ENCODE assay signal across 15 cellular contexts in the genomic region with DNA sequence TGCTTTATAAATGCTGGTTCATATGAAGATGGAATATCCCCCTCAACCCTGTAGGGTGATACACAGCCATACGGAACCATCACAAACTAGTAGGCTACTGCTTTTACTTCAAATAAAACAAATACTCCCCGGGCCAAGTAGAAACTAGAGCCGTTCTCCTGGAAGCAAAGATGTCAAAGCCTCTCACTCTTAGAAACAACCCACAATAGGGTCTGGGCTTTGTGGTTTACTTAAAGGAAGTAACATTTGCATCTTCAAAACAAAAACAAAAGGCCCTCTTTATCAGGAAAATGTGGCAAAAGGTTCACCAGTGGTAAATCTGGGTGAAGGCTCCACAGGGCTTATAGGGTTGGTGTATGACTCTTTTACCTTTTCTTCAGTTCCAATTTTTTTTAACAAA. TPM values are rescaled to one million over a fixed set of nuclear protein-coding genes. Genes with fewer than 3 reads are reported as not detected.
DNase-seq lines count a peak whose midpoint lies in the region; ATAC-seq and TF ChIP-seq lines count a peak whose summit lies in the region.
"Had no signal": no experiment of that assay in that cellular context is flagged by ENCODE, and none has a peak within 500 bp of the region (broad histone marks: within the 10 kb centered on the region; RNA-seq: fewer than 3 reads in every experiment).

No MANE protein-coding gene starts in this region.

- H2AFZ ChIP-seq in PC-3 (ENCODE audit: low read length), result no peak overlapping the region

- ATAC-seq in PC-3, result no peak
- no peak for ATAC-seq in stimulated activated effector memory CD8-positive, alpha-beta T cell treated with anti-CD3 and anti-CD28 coated beads, Interleukin-12 subunit alpha, Interleukin-12 subunit beta, amount 100 ng/mL, for 72 hours

- CTCF ChIA-PET in activated CD4-positive, alpha-beta memory T cell treated with anti-CD3 and anti-CD28 coated beads for 36 hours (lab: Charles Lee), result interaction anchor here (0.9 to 2.3 kb wide), 9 partner anchors 9 to 286 kb away, joined by 3 to 10 read pairs (median 4); no protein-coding TSS in a partner anchor
- CTCF ChIA-PET in activated CD4-positive, alpha-beta memory T cell treated with anti-CD3 and anti-CD28 coated beads, Interleukin-2, amount 10 ng/mL, durations not matched to agents 7 days and 5 days (lab: Charles Lee), result interaction anchor here (1.9 kb wide), 1 partner anchor 286 kb away, joined by 14 read pairs; no protein-coding TSS in a partner anchor
- CTCF ChIA-PET in PC-3 (lab: Charles Lee), result interaction anchor here (0.7 to 1.6 kb wide), 5 partner anchors 11 to 412 kb away, joined by 3 to 19 read pairs (median 12); no protein-coding TSS in a partner anchor

- peaks cover 23% of the 10 kb centered on the region; the same call in 1 of the 2 replicates for H3K79me2 ChIP-seq in PC-3 (ENCODE audit: low read length)

- no peaks in the 10 kb centered on the region for H3F3A ChIP-seq in PC-3 (ENCODE audit: low read length, unreplicated experiment)

- H3K36me3 ChIP-seq in PC-3 (ENCODE audit: low read depth, low read length), result no peaks in the 10 kb centered on the region
- H3K36me3 ChIP-seq: SJCRH30 had no signal

- no peaks in the 10 kb centered on the region for H3K9me2 ChIP-seq in PC-3 (replicated peaks; ENCODE audit: low read length)

- no peak overlapping the region for H3K4me3 ChIP-seq in PC-3 (ENCODE audit: low read length)
- H3K4me3 ChIP-seq: SJCRH30 had no signal

- no TSS peak for BruUV-seq in PC-3 (replicated peaks; lab: Mats Ljungman, UMichigan)

- H3K27ac Mint-ChIP-seq in activated CD4-positive, alpha-beta memory T cell treated with anti-CD3 and anti-CD28 coated beads for 36 hours, result peak overlapping the region; percentile 40
- H3K27ac Mint-ChIP-seq in activated CD4-positive, alpha-beta memory T cell treated with anti-CD3 and anti-CD28 coated beads, Interleukin-2, amount 10 ng/mL, durations not matched to agents 7 days and 5 days, result no peak overlapping the region
- H3K27ac Mint-ChIP-seq in stimulated activated effector memory CD8-positive, alpha-beta T cell treated with anti-CD3 and anti-CD28 coated beads, Interleukin-12 subunit alpha, Interleukin-12 subunit beta, amount 100 ng/mL, for 72 hours, result peak overlapping the region; percentile 83
- H3K27ac Mint-ChIP-seq in type B pancreatic cell, result no peak overlapping the region

- TF ChIP-seq CTCF in PC-3 (conservative IDR thresholded peaks at IDR 0.05; ENCODE audit: low read depth, low read length), result no peak
- TF ChIP-seq CTCF in type B pancreatic cell (conservative IDR thresholded peaks at IDR 0.05), result no peak

- intact Hi-C loops in activated CD4-positive, alpha-beta memory T cell treated with anti-CD3 and anti-CD28 coated beads for 36 hours (cut with micrococcal nuclease), result no loop called here
- intact Hi-C loops in PC-3 (cut with micrococcal nuclease), result loop anchor here (2.0 kb wide), 2 partner anchors 56 to 160 kb away; no protein-coding TSS in a partner anchor

- H3K27ac ChIP-seq in PC-3 (ENCODE audit: low read length), result peak overlapping the region; percentile 88
- H3K27ac ChIP-seq: SJCRH30 had no signal

- no peaks in the 10 kb centered on the region for H4K20me1 ChIP-seq in PC-3 (ENCODE audit: low read length)

- H3K36me3 Mint-ChIP-seq in activated CD4-positive, alpha-beta memory T cell treated with anti-CD3 and anti-CD28 coated beads for 36 hours, result peaks cover 2% of the 10 kb centered on the region
- H3K36me3 Mint-ChIP-seq in activated CD4-positive, alpha-beta memory T cell treated with anti-CD3 and anti-CD28 coated beads, Interleukin-2, amount 10 ng/mL, durations not matched to agents 7 days and 5 days (ENCODE audit: low read depth), result no peaks in the 10 kb centered on the region
- H3K36me3 Mint-ChIP-seq in stimulated activated effector memory CD8-positive, alpha-beta T cell treated with anti-CD3 and anti-CD28 coated beads, Interleukin-12 subunit alpha, Interleukin-12 subunit beta, amount 100 ng/mL, for 72 hours, result no peaks in the 10 kb centered on the region
- no peaks in the 10 kb centered on the region for H3K36me3 Mint-ChIP-seq in type B pancreatic cell

- peaks cover 26% of the 10 kb centered on the region for H3K4me1 Mint-ChIP-seq in activated CD4-positive, alpha-beta memory T cell treated with anti-CD3 and anti-CD28 coated beads for 36 hours (ENCODE audit: low read depth)
- peaks cover 15% of the 10 kb centered on the region for H3K4me1 Mint-ChIP-seq in activated CD4-positive, alpha-beta memory T cell treated with anti-CD3 and anti-CD28 coated beads, Interleukin-2, amount 10 ng/mL, durations not matched to agents 7 days and 5 days
- H3K4me1 Mint-ChIP-seq in stimulated activated effector memory CD8-positive, alpha-beta T cell treated with anti-CD3 and anti-CD28 coated beads, Interleukin-12 subunit alpha, Interleukin-12 subunit beta, amount 100 ng/mL, for 72 hours, result peaks cover 27% of the 10 kb centered on the region
- peaks cover 13% of the 10 kb centered on the region for H3K4me1 Mint-ChIP-seq in type B pancreatic cell (ENCODE audit: unreplicated experiment)

- no peak overlapping the region for H3K4me3 Mint-ChIP-seq in activated CD4-positive, alpha-beta memory T cell treated with anti-CD3 and anti-CD28 coated beads for 36 hours
- H3K4me3 Mint-ChIP-seq in activated CD4-positive, alpha-beta memory T cell treated with anti-CD3 and anti-CD28 coated beads, Interleukin-2, amount 10 ng/mL, durations not matched to agents 7 days and 5 days, result no peak overlapping the region
- H3K4me3 Mint-ChIP-seq in stimulated activated effector memory CD8-positive, alpha-beta T cell treated with anti-CD3 and anti-CD28 coated beads, Interleukin-12 subunit alpha, Interleukin-12 subunit beta, amount 100 ng/mL, for 72 hours, result no peak overlapping the region
- no peak overlapping the region for H3K4me3 Mint-ChIP-seq in type B pancreatic cell

- H3K27me3 ChIP-seq in PC-3 (ENCODE audit: low read length), result no peaks in the 10 kb centered on the region
- H3K27me3 ChIP-seq: SJCRH30 had no signal

- no peak for DNase-seq in activated CD4-positive, alpha-beta memory T cell treated with anti-CD3 and anti-CD28 coated beads for 36 hours
- no peak for DNase-seq in activated CD4-positive, alpha-beta memory T cell treated with anti-CD3 and anti-CD28 coated beads, Interleukin-2, amount 10 ng/mL, durations not matched to agents 7 days and 5 days
- DNase-seq in PC-3 (no peak), foreskin melanocyte (peak; percentile 12), DMS53 (lab: John Stamatoyannopoulos, UW) (no peak), RKO (ENCODE audit: low spot score) (no peak), type B pancreatic cell (ENCODE audit: extremely low spot score, unreplicated experiment) (no peak)
- DNase-seq in stimulated activated effector memory CD8-positive, alpha-beta T cell treated with anti-CD3 and anti-CD28 coated beads, Interleukin-12 subunit alpha, Interleukin-12 subunit beta, amount 100 ng/mL, for 72 hours (ENCODE audit: low spot score in 2 of 2), result no peak
- DNase-seq: 8988T, DMS79, Karpas-422, NCI-H2029 treated with DMSO at 0.1 percent for 48 hours, NCI-H510A treated with DMSO at 0.1 percent for 48 hours, RPMI8226, SJCRH30 had no signal

- no peaks in the 10 kb centered on the region for H3K9me3 ChIP-seq in PC-3 (ENCODE audit: low read length)

- peak overlapping the region; percentile 72 for H3K9ac ChIP-seq in PC-3 (ENCODE audit: low read length)

- peak overlapping the region; percentile 18; the same call in 1 of the 2 replicates for H3K4me2 ChIP-seq in PC-3 (ENCODE audit: low read length)

- H3K27me3 Mint-ChIP-seq in activated CD4-positive, alpha-beta memory T cell treated with anti-CD3 and anti-CD28 coated beads for 36 hours, result no peaks in the 10 kb centered on the region
- H3K27me3 Mint-ChIP-seq in activated CD4-positive, alpha-beta memory T cell treated with anti-CD3 and anti-CD28 coated beads, Interleukin-2, amount 10 ng/mL, durations not matched to agents 7 days and 5 days, result no peaks in the 10 kb centered on the region
- no peaks in the 10 kb centered on the region for H3K27me3 Mint-ChIP-seq in type B pancreatic cell

- H3K9me3 Mint-ChIP-seq in activated CD4-positive, alpha-beta memory T cell treated with anti-CD3 and anti-CD28 coated beads for 36 hours, result no peaks in the 10 kb centered on the region
- H3K9me3 Mint-ChIP-seq in activated CD4-positive, alpha-beta memory T cell treated with anti-CD3 and anti-CD28 coated beads, Interleukin-2, amount 10 ng/mL, durations not matched to agents 7 days and 5 days, result no peaks in the 10 kb centered on the region
- H3K9me3 Mint-ChIP-seq in stimulated activated effector memory CD8-positive, alpha-beta T cell treated with anti-CD3 and anti-CD28 coated beads, Interleukin-12 subunit alpha, Interleukin-12 subunit beta, amount 100 ng/mL, for 72 hours, result no peaks in the 10 kb centered on the region
- no peaks in the 10 kb centered on the region for H3K9me3 Mint-ChIP-seq in type B pancreatic cell

- POLR2A ChIA-PET in activated CD4-positive, alpha-beta memory T cell treated with anti-CD3 and anti-CD28 coated beads for 36 hours (lab: Charles Lee), result no interaction called here
- POLR2A ChIA-PET in activated CD4-positive, alpha-beta memory T cell treated with anti-CD3 and anti-CD28 coated beads, Interleukin-2, amount 10 ng/mL, durations not matched to agents 7 days and 5 days (lab: Charles Lee), result no interaction called here
- POLR2A ChIA-PET in PC-3 (lab: Charles Lee; ENCODE audit: unreplicated experiment), result interaction anchor here (1.6 kb wide), 1 partner anchor 55 kb away, joined by 10 read pairs; no protein-coding TSS in a partner anchor

- H3K4me1 ChIP-seq in PC-3 (ENCODE audit: insufficient read depth, low read length), result peaks cover 35% of the 10 kb centered on the region
- H3K4me1 ChIP-seq: SJCRH30 had no signal

RNA-seq across cellular contexts. Expression of a gene that starts 49.8 kb away (rescaled TPM):
- 10 to 100 TPM; 12.7 to 17.5 TPM for total RNA-seq in activated CD4-positive, alpha-beta memory T cell treated with anti-CD3 and anti-CD28 coated beads for 36 hours
- total RNA-seq in activated CD4-positive, alpha-beta memory T cell treated with anti-CD3 and anti-CD28 coated beads, Interleukin-2, amount 10 ng/mL, durations not matched to agents 7 days and 5 days, result 10 to 100 TPM; 13.3 to 13.9 TPM
- total RNA-seq in PC-3 (2014; rRNA removed) (31.7 and 44.1 TPM in 2 replicates), type B pancreatic cell (ENCODE audit: low replicate concordance) (10.6 and 14.8 TPM in 2 replicates)

Comparison
In these comparisons a context has a peak if more than half of its experiments do, and no peak if none do; other contexts are left out.
1. H3K27ac Mint-ChIP-seq: peak in activated CD4-positive, alpha-beta memory T cell treated with anti-CD3 and anti-CD28 coated beads for 36 hours (single experiment) and stimulated activated effector memory CD8-positive, alpha-beta T cell treated with anti-CD3 and anti-CD28 coated beads, Interleukin-12 subunit alpha, Interleukin-12 subunit beta, amount 100 ng/mL, for 72 hours (single experiment); none in activated CD4-positive, alpha-beta memory T cell treated with anti-CD3 and anti-CD28 coated beads, Interleukin-2, amount 10 ng/mL, durations not matched to agents 7 days and 5 days (single experiment) and type B pancreatic cell (single experiment).